Comparison of ENCODE assay signal across 22 cellular contexts in genomic region chr12:4866288-4866687, GRCh38. TPM values are rescaled to one million over a fixed set of nuclear protein-coding genes. Genes with fewer than 3 reads are reported as not detected.
DNase-seq lines count a peak whose midpoint lies in the region; ATAC-seq, FAIRE-seq and TF ChIP-seq lines count a peak whose summit lies in the region.
"Had no signal": no experiment of that assay in that cellular context is flagged by ENCODE, and none has a peak within 500 bp of the region (broad histone marks: within the 10 kb centered on the region; RNA-seq: fewer than 3 reads in every experiment).

No MANE protein-coding gene starts in this region.

- no peak overlapping the region for H2AFZ ChIP-seq in HepG2 (ENCODE audit: low read length)

- TF ChIP-seq EP300 in HepG2 (IDR thresholded peaks at IDR 0.05; ENCODE audit: low read depth in 2 of 2, low read length in 2 of 2) (no peak), HepG2 (CRISPR knock-in tag; IDR thresholded peaks at IDR 0.05; ENCODE audit: borderline replicate concordance) (no peak), gastroesophageal sphincter (IDR thresholded peaks at IDR 0.05) (no peak)

- TF ChIP-seq POLR2A in HepG2 (IDR thresholded peaks at IDR 0.05; ENCODE audit: insufficient read depth in 1 of 2, low read depth in 2 of 2, low read length in 2 of 2) (no peak), gastroesophageal sphincter (IDR thresholded peaks at IDR 0.05) (no peak)

- H3K4me3 ChIP-seq in liver (ENCODE audit: low read depth in 1 of 3, low read length in 3 of 3): no peak overlapping the region
- H3K4me3 ChIP-seq in HepG2 (replicated peaks in 1 of 3; ENCODE audit: insufficient read depth in 1 of 3, low read depth in 2 of 3, low read length in 3 of 3): no peak overlapping the region
- H3K4me3 ChIP-seq in gastroesophageal sphincter: no peak overlapping the region
- H3K4me3 ChIP-seq in rectal smooth muscle tissue (ENCODE audit: low read length): no peak overlapping the region

- no peaks in the 10 kb centered on the region for H4K20me1 ChIP-seq in HepG2 (ENCODE audit: insufficient read depth, low read length)

- H3K36me3 ChIP-seq in liver (ENCODE audit: control insufficient read depth in 4 of 4, insufficient read depth in 3 of 4, low read depth in 1 of 4, low read length in 3 of 4) (no peaks in the 10 kb centered on the region), HepG2 (replicated peaks in 1 of 2; ENCODE audit: control insufficient read depth in 1 of 2, insufficient read depth in 2 of 2, low read length in 2 of 2) (no peaks in the 10 kb centered on the region), gastroesophageal sphincter (no peaks in the 10 kb centered on the region), rectal smooth muscle tissue (ENCODE audit: control insufficient read depth, insufficient read depth, low read length) (no peaks in the 10 kb centered on the region)

- H3K27me3 ChIP-seq in liver (ENCODE audit: control insufficient read depth in 4 of 4, insufficient read depth in 4 of 4, low read length in 3 of 4): peaks cover 0 to 9% (median under 1%) of the 10 kb centered on the region in 4 donors
- H3K27me3 ChIP-seq in HepG2 (ENCODE audit: control insufficient read depth in 1 of 2, insufficient read depth in 2 of 2, low read length in 2 of 2): peaks cover 0 to 11% of the 10 kb centered on the region in 2 experiments; a peak in 2 of 5 replicates
- peaks cover 51% of the 10 kb centered on the region for H3K27me3 ChIP-seq in gastroesophageal sphincter
- H3K27me3 ChIP-seq in rectal smooth muscle tissue (ENCODE audit: control insufficient read depth, insufficient read depth, low read length): no peaks in the 10 kb centered on the region

- no peak for ATAC-seq in HepG2
- peak; percentile 62 for ATAC-seq in gastroesophageal sphincter
- ATAC-seq in GM18909 (IDR thresholded peaks at IDR 0.05; ENCODE audit: poor library complexity, unreplicated experiment): no peak
- ATAC-seq: CD8-positive, alpha-beta T cell; SK-N-SH treated with all-trans-retinoic acid at 6 μM for 48 hours had no signal

- H3K4me2 ChIP-seq in HepG2 (ENCODE audit: low read depth, low read length): no peak overlapping the region

- DNase-seq in HepG2 (ENCODE audit: low spot score) (no peak), NCI-H2227 (lab: John Stamatoyannopoulos, UW; ENCODE audit: unreplicated experiment) (no peak), AG08396 (ENCODE audit: low spot score) (no peak)
- DNase-seq: Calu3; CD8-positive, alpha-beta T cell; DMS79; H9; HFFc6; KG1; NCI-H1092; NCI-H1436 treated with DMSO at 0.1 percent for 48 hours; NCI-H2029 treated with DMSO at 0.1 percent for 48 hours; NCI-H345; NK-92 treated with Interleukin-12 subunit alpha and Interleukin-12 subunit beta, amount 100 ng/mL, for 24 hours had no signal

- TF ChIP-seq RAD21 in liver (IDR thresholded peaks at IDR 0.05): no peak
- TF ChIP-seq RAD21 in HepG2 (CRISPR knock-in tag; IDR thresholded peaks at IDR 0.05): no peak

- H3K9ac ChIP-seq in liver (ENCODE audit: low read depth in 1 of 2, low read length in 2 of 2): no peak overlapping the region
- no peak overlapping the region for H3K9ac ChIP-seq in HepG2 (ENCODE audit: insufficient read depth, low read depth, low read length)
- H3K9ac ChIP-seq in rectal smooth muscle tissue (ENCODE audit: low read length): no peak overlapping the region

- WGBS in liver: 39% methylated on average over 9 of the region's 9 CpGs
- 0% methylated on average over 6 of the region's 9 CpGs for WGBS in HepG2 (ENCODE audit: low lambda C conversion rate)
- WGBS in gastroesophageal sphincter (ENCODE audit: low coverage in 1 of 2), 2 donors: 16 to 50% methylated on average over 1 to 5 of the region's 9 CpGs

- H3K4me1 ChIP-seq in liver (ENCODE audit: control insufficient read depth in 4 of 4, insufficient read depth in 4 of 4, low read length in 3 of 4): no peaks in the 10 kb centered on the region
- no peaks in the 10 kb centered on the region for H3K4me1 ChIP-seq in HepG2 (ENCODE audit: insufficient read depth, low read length)
- peaks cover 0 to 6% (median 0%) of the 10 kb centered on the region in 3 donors for H3K4me1 ChIP-seq in gastroesophageal sphincter
- H3K4me1 ChIP-seq in rectal smooth muscle tissue (ENCODE audit: control insufficient read depth, insufficient read depth, low read length): peaks cover 4% of the 10 kb centered on the region

- no peak for FAIRE-seq in HepG2 (lab: Jason Lieb, UNC)

- no peaks in the 10 kb centered on the region for H3K79me2 ChIP-seq in HepG2 (ENCODE audit: insufficient read depth, low read length)

- intact Hi-C loops in HepG2 (cut with micrococcal nuclease; ENCODE audit: unreplicated experiment): no loop called here

- POLR2A ChIA-PET in HepG2 (lab: Yijun Ruan, JAX): no interaction called here

- TF ChIP-seq CTCF in liver (IDR thresholded peaks at IDR 0.05; ENCODE audit: low read depth, low read length, missing input control): no peak
- TF ChIP-seq CTCF in HepG2 (CRISPR knock-in tag; IDR thresholded peaks at IDR 0.05): no peak
- no peak for TF ChIP-seq CTCF in gastroesophageal sphincter (IDR thresholded peaks at IDR 0.05)

- BruUV-seq in HepG2 (replicated peaks; lab: Mats Ljungman, UMichigan): no TSS peak

- in situ Hi-C loops in HepG2 (cut with HindIII; ENCODE audit: extremely low pct_ligation_motif_present, low pct_unique_long_range_greater_than_20kb): no loop called here

- no peaks in the 10 kb centered on the region for H3K9me3 ChIP-seq in liver (ENCODE audit: control insufficient read depth in 4 of 4, low read length in 3 of 4)
- no peaks in the 10 kb centered on the region for H3K9me3 ChIP-seq in HepG2 (ENCODE audit: low read length)
- H3K9me3 ChIP-seq in gastroesophageal sphincter: no peaks in the 10 kb centered on the region

- CTCF ChIA-PET in HepG2 (lab: Yijun Ruan, JAX; ENCODE audit: low intra/inter-chr PET ratio, low total read pairs): no interaction called here

- H3K27ac ChIP-seq in liver (ENCODE audit: low read depth in 1 of 2, low read length in 2 of 2): no peak overlapping the region
- no peak overlapping the region for H3K27ac ChIP-seq in HepG2 (ENCODE audit: extremely low read length, insufficient read depth, low read length)
- no peak overlapping the region for H3K27ac ChIP-seq in gastroesophageal sphincter
- H3K27ac ChIP-seq in rectal smooth muscle tissue (ENCODE audit: low read depth, low read length): peak overlapping the region; percentile 46
- H3K27ac ChIP-seq: HL-60, RWPE1 had no signal

TF ChIP-seq in liver, 16 proteins besides CTCF, POLR2A, EP300 and RAD21:
- TF ChIP-seq GABPA (IDR thresholded peaks at IDR 0.05 in 1 of 2, conservative IDR thresholded peaks at IDR 0.05 in 1 of 2): no peak
- peak; percentile 49 for TF ChIP-seq NR2F2 (IDR thresholded peaks at IDR 0.05)

TF ChIP-seq in HepG2, 621 proteins besides CTCF, POLR2A, EP300 and RAD21:
- TF ChIP-seq YEATS4 (CRISPR knock-in tag; IDR thresholded peaks at IDR 0.05; ENCODE audit: borderline replicate concordance): no peak
TF ChIP-seq in HepG2: peak in this region for 0.

RNA-seq across cellular contexts. Expression of gene KCNA1, which starts 43.4 kb away (rescaled TPM):
- total RNA-seq in liver: not detected
- polyA plus RNA-seq in liver: not detected
- not detected in 2 replicates for total RNA-seq in HepG2 (2016; rRNA removed; fragmentation: Illumina TruSeq; extraction: Trizol)
- not detected in 2 replicates for total RNA-seq in HepG2 (2016; cell fraction: cytosol; rRNA removed; fragmentation: Illumina TruSeq; extraction: Trizol; ENCODE audit: low read depth)
- total RNA-seq in HepG2 (2016; cell fraction: insoluble cytoplasmic fraction; rRNA removed; fragmentation: Illumina TruSeq; extraction: Trizol): not detected in 2 replicates
- total RNA-seq in HepG2 (2016; cell fraction: membrane; rRNA removed; fragmentation: Illumina TruSeq; extraction: Trizol): not detected in 2 replicates
- total RNA-seq in HepG2 (2016; cell fraction: nucleus; rRNA removed; fragmentation: Illumina TruSeq; extraction: Trizol): not detected in 2 replicates
- polyA plus RNA-seq in HepG2 (2011; rRNA removed): not detected in 2 replicates
- polyA plus RNA-seq in HepG2 (2011; cell fraction: cytosol; rRNA removed): not detected in 2 replicates
- not detected in 2 replicates for polyA plus RNA-seq in HepG2 (2011; cell fraction: nucleus; rRNA removed)
- not detected in 2 replicates for polyA plus RNA-seq in HepG2 (2012)
- polyA plus RNA-seq in HepG2 (2016; cell fraction: cytosol; fragmentation: Illumina TruSeq; extraction: Trizol; ENCODE audit: low read depth): not detected in 2 replicates
- polyA plus RNA-seq in HepG2 (2016; cell fraction: insoluble cytoplasmic fraction; fragmentation: Illumina TruSeq; extraction: Trizol; ENCODE audit: low read depth): not detected in 2 replicates
- not detected in 2 replicates for polyA plus RNA-seq in HepG2 (2016; cell fraction: membrane; fragmentation: Illumina TruSeq; extraction: Trizol; ENCODE audit: low read depth)
- not detected in 2 replicates for polyA plus RNA-seq in HepG2 (2016; cell fraction: nucleus; fragmentation: Illumina TruSeq; extraction: Trizol; ENCODE audit: insufficient read depth, low read depth)
- not detected in 2 replicates for polyA minus RNA-seq in HepG2 (2011; rRNA and poly(A)+ RNA removed; ENCODE audit: low replicate concordance)
- not detected in 2 replicates for polyA minus RNA-seq in HepG2 (2011; cell fraction: cytosol; rRNA and poly(A)+ RNA removed)
- polyA minus RNA-seq in HepG2 (2011; cell fraction: nucleus; rRNA and poly(A)+ RNA removed): not detected in 2 replicates
- under 1 TPM in 2 of 4 donors, not detected in 2; 0.08 to 0.13 TPM for total RNA-seq in gastroesophageal sphincter
- total RNA-seq: Calu3; CD8-positive, alpha-beta T cell; HFFc6; HT-29 had no signal
